In genomic region chr12:115632323-115632722, GRCh38 we compare ENCODE assay signal across 14 cellular contexts.
DNase-seq lines count a peak whose midpoint lies in the region; ATAC-seq and TF ChIP-seq lines count a peak whose summit lies in the region.
"Had no signal": no experiment of that assay in that cellular context is flagged by ENCODE, and none has a peak within 500 bp of the region (broad histone marks: within the 10 kb centered on the region; RNA-seq: fewer than 3 reads in every experiment).

No MANE protein-coding gene starts in this region.

- no peak overlapping the region for H3K4me3 ChIP-seq in BE2C (ENCODE audit: low read depth, low read length)
- H3K4me3 ChIP-seq in breast epithelium = no peak overlapping the region
- H3K4me3 ChIP-seq in stomach = no peak overlapping the region
- H3K4me3 ChIP-seq: vagina had no signal

- H3K36me3 ChIP-seq in BE2C = no peaks in the 10 kb centered on the region
- no peaks in the 10 kb centered on the region for H3K36me3 ChIP-seq in breast epithelium
- no peaks in the 10 kb centered on the region for H3K36me3 ChIP-seq in stomach
- H3K36me3 ChIP-seq: vagina had no signal

- no peak overlapping the region for H3K4me3 Mint-ChIP-seq in HFFc6
- H3K4me3 Mint-ChIP-seq: CD4-positive, alpha-beta memory T cell had no signal

- H3K9me3 ChIP-seq in BE2C (peaks cover 4% of the 10 kb centered on the region; the same call in 1 of the 2 replicates), breast epithelium (no peaks in the 10 kb centered on the region), stomach (peaks cover 0 to 3% (median 0%) of the 10 kb centered on the region in 4 donors)
- H3K9me3 ChIP-seq: vagina had no signal

- H3K4me1 Mint-ChIP-seq in HFFc6 (ENCODE audit: low read depth) = peaks cover 33% of the 10 kb centered on the region
- H3K4me1 Mint-ChIP-seq: CD4-positive, alpha-beta memory T cell had no signal

- H3K4me1 ChIP-seq in BE2C = no peaks in the 10 kb centered on the region
- H3K4me1 ChIP-seq in breast epithelium = no peaks in the 10 kb centered on the region
- no peaks in the 10 kb centered on the region for H3K4me1 ChIP-seq in stomach
- H3K4me1 ChIP-seq: vagina had no signal

- ATAC-seq in HG03460 (IDR thresholded peaks at IDR 0.05; ENCODE audit: unreplicated experiment) (no peak), HG02759 (IDR thresholded peaks at IDR 0.05; ENCODE audit: unreplicated experiment) (no peak)

- TF ChIP-seq CTCF in BE2C (IDR thresholded peaks at IDR 0.05; ENCODE audit: low read depth, low read length) (peak; percentile 41), HFFc6 (IDR thresholded peaks at IDR 0.05) (peak; percentile 64), breast epithelium (IDR thresholded peaks at IDR 0.05) (peak in 2 of 3 donors; percentile 28 to 56), stomach (IDR thresholded peaks at IDR 0.05) (peak in 2 of 7 experiments; percentile 8 to 26)

- H3K27me3 ChIP-seq in BE2C = no peaks in the 10 kb centered on the region
- no peaks in the 10 kb centered on the region for H3K27me3 ChIP-seq in breast epithelium
- no peaks in the 10 kb centered on the region for H3K27me3 ChIP-seq in stomach
- H3K27me3 ChIP-seq: vagina had no signal

- TF ChIP-seq EP300 in stomach (IDR thresholded peaks at IDR 0.05) = no peak

- no peaks in the 10 kb centered on the region for H3K9me3 Mint-ChIP-seq in HFFc6

- intact Hi-C loops in breast epithelium (cut with DNase I; ENCODE audit: low total_unique reads) = loop anchor here (10.0 kb wide), 1 partner anchor 968 kb away; no protein-coding TSS in a partner anchor
- intact Hi-C loops in stomach (cut with DNase I; ENCODE audit: low total_unique reads) = no loop called here

- H3K27ac Mint-ChIP-seq in HFFc6 = no peak overlapping the region
- H3K27ac Mint-ChIP-seq: CD4-positive, alpha-beta memory T cell had no signal

- no peak for DNase-seq in BE2C
- DNase-seq in HFFc6 = no peak
- no peak for DNase-seq in breast epithelium (ENCODE audit: low spot score in 2 of 2)
- peak; percentile 10 for DNase-seq in kidney tubule cell (ENCODE audit: low spot score)
- DNase-seq in SKM-1 (lab: John Stamatoyannopoulos, UW; ENCODE audit: unreplicated experiment) = no peak
- no peak for DNase-seq in stomach
- DNase-seq: activated CD4-positive, CD25-positive, alpha-beta regulatory T cell; activated T-cell treated with anti-CD3 and anti-CD28 coated beads, Interleukin-2, amount 50 U/mL, for 1 hour; CD4-positive, alpha-beta memory T cell; erythroblast; kidney glomerular epithelial cell had no signal

- no peaks in the 10 kb centered on the region for H3K36me3 Mint-ChIP-seq in HFFc6 (ENCODE audit: low read depth)
- H3K36me3 Mint-ChIP-seq: CD4-positive, alpha-beta memory T cell had no signal

- no peak for TF ChIP-seq POLR2A in breast epithelium (IDR thresholded peaks at IDR 0.05)
- no peak for TF ChIP-seq POLR2A in stomach (IDR thresholded peaks at IDR 0.05)

- H3K27ac ChIP-seq in breast epithelium (no peak overlapping the region), stomach (no peak overlapping the region)
- H3K27ac ChIP-seq: vagina had no signal

- H3K27me3 Mint-ChIP-seq in HFFc6 (ENCODE audit: insufficient read depth) = peaks cover 2% of the 10 kb centered on the region
- H3K27me3 Mint-ChIP-seq: CD4-positive, alpha-beta memory T cell had no signal
